Comparison of ENCODE assay signal across 1 cellular context in the genomic region with DNA sequence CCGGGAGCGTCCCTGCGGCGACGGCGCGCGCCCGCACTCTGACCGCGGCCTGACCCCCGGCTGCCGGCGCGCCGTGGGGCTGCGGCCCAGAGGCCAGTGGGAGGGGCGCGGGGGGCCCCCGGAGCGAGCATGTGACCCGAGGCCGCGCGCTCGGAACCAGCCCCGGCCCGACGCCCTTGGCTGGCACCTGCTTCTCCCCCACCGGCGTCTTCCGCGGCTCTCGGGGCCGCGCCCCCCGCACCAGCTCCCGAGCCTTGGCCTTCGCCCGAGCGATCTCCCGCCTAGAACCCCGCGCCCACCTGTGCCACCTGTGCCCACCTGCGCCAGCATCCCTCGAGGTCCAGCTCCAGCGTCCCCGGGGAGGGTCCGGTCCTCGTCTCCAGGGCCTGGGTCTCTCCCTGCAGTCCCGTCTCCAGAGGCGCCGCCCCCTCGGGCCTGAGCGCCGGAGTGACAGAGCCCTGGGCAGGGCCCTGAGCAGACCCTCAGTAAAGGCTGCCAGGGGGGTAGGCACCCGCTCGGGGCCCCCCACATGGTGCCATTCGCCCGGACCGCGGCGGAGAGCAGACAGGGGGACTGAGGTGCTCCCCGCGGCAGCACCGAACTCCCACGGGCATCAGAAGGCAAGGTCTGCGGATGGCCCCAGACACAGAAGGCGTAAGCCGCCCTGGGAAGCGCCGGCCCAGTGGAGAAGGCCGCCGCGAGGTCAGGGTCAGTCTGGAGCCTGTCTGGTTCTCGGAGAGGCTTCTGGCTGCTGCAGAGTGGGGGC.
TF ChIP-seq lines count a peak whose summit lies in the region.

No MANE protein-coding gene starts in this region.

TF ChIP-seq in SK-N-SH, 30 proteins besides CTCF, POLR2A, EP300 and RAD21 (continued from another document):
- TF ChIP-seq TEAD4 (IDR thresholded peaks at IDR 0.05; ENCODE audit: borderline replicate concordance, insufficient read depth) (no peak), POLR2AphosphoS5 (IDR thresholded peaks at IDR 0.05; ENCODE audit: low read depth, low read length) (no peak)
